In genomic region chr10:14878266-14879054, GRCh38 we compare ENCODE assay signal across 1 cellular context.
TF ChIP-seq lines count a peak whose summit lies in the region.

Gene SUV39H2, plus strand, starts transcription at chr10:14878866. Its CDS starts 23 bp downstream, at chr10:14878889.

TF ChIP-seq in H1, 55 proteins besides CTCF, POLR2A, EP300 and RAD21:
- TF ChIP-seq E2F6 (IDR thresholded peaks at IDR 0.05) (peak; percentile 72; the same call in 1 of the 2 replicates), BACH1 (IDR thresholded peaks at IDR 0.05; ENCODE audit: low read length) (no peak), PHF8 (conservative IDR thresholded peaks at IDR 0.05; ENCODE audit: low read depth, low read length) (peak; percentile 83), ASH2L (IDR thresholded peaks at IDR 0.05; ENCODE audit: low read length) (peak; percentile 17), CREB1 (IDR thresholded peaks at IDR 0.05) (peak; percentile 87), GABPA (IDR thresholded peaks at IDR 0.05; ENCODE audit: borderline replicate concordance, insufficient read depth, low read length) (no peak), CTBP2 (IDR thresholded peaks at IDR 0.05; ENCODE audit: borderline replicate concordance, insufficient read depth, insufficient read length, low read length) (no peak), SIN3A (conservative IDR thresholded peaks at IDR 0.05 in 1 of 2, IDR thresholded peaks at IDR 0.05 in 1 of 2; ENCODE audit: low read depth in 1 of 2, low read length in 2 of 2) (peak; percentile 40 to 75; a peak in 1 of 4 replicates), HDAC6 (IDR thresholded peaks at IDR 0.05; ENCODE audit: low read depth, low read length) (no peak), CEBPB (IDR thresholded peaks at IDR 0.05; ENCODE audit: low read depth, low read length) (no peak), EZH2 (IDR thresholded peaks at IDR 0.05; ENCODE audit: low read depth, low read length, severe bottlenecking) (no peak), JUN (IDR thresholded peaks at IDR 0.05; ENCODE audit: low read depth, low read length) (no peak), SRF (IDR thresholded peaks at IDR 0.05; ENCODE audit: low read depth, low read length) (no peak), TAF1 (IDR thresholded peaks at IDR 0.05; ENCODE audit: low read depth, low read length) (peak; percentile 95), TAF7 (optimal IDR thresholded peaks at IDR 0.05; ENCODE audit: borderline replicate concordance, low read depth, low read length) (peak; percentile 91), TCF12 (IDR thresholded peaks at IDR 0.05; ENCODE audit: low read depth, low read length) (no peak), YY1 (IDR thresholded peaks at IDR 0.05; ENCODE audit: low read depth, low read length) (peak; percentile 96), CHD1 (IDR thresholded peaks at IDR 0.05; ENCODE audit: low read depth, low read length) (no peak), BCL11A (IDR thresholded peaks at IDR 0.05; ENCODE audit: low read depth in 2 of 2, low read length in 2 of 2) (no peak), ATF3 (IDR thresholded peaks at IDR 0.05; ENCODE audit: insufficient read depth, low read depth, low read length) (no peak), SP1 (IDR thresholded peaks at IDR 0.05; ENCODE audit: low read depth, low read length) (0 out of 2 replicates have a peak, but pooled peaks have one; percentile 24), SIRT6 (IDR thresholded peaks at IDR 0.05; ENCODE audit: low read length) (no peak), EGR1 (IDR thresholded peaks at IDR 0.05; ENCODE audit: borderline replicate concordance, low read depth, low read length) (no peak), ATF2 (IDR thresholded peaks at IDR 0.05; ENCODE audit: low read length) (no peak), SP2 (IDR thresholded peaks at IDR 0.05; ENCODE audit: low read length) (no peak), TEAD4 (IDR thresholded peaks at IDR 0.05; ENCODE audit: low read depth, low read length) (no peak), CBX8 (IDR thresholded peaks at IDR 0.05; ENCODE audit: borderline replicate concordance, low read depth, low read length) (no peak), FOSL1 (IDR thresholded peaks at IDR 0.05; ENCODE audit: insufficient read depth, low read depth, low read length) (no peak), JUND (IDR thresholded peaks at IDR 0.05; ENCODE audit: low read length) (no peak), RBBP5 (IDR thresholded peaks at IDR 0.05; ENCODE audit: borderline replicate concordance, low read depth, low read length) (peak; percentile 92; the same call in 1 of the 2 replicates), NANOG (IDR thresholded peaks at IDR 0.05; ENCODE audit: insufficient read depth, low read depth, low read length, poor library complexity, severe bottlenecking) (no peak), SP4 (IDR thresholded peaks at IDR 0.05; ENCODE audit: low read length) (no peak), POU5F1 (IDR thresholded peaks at IDR 0.05; ENCODE audit: low read depth, low read length) (no peak), USF2 (IDR thresholded peaks at IDR 0.05; ENCODE audit: low read length) (no peak), MAFK (IDR thresholded peaks at IDR 0.05; ENCODE audit: low read depth, low read length) (no peak), SIX5 (IDR thresholded peaks at IDR 0.05; ENCODE audit: low read depth, low read length) (no peak), SUZ12 (IDR thresholded peaks at IDR 0.05; ENCODE audit: low read length) (no peak), TBP (IDR thresholded peaks at IDR 0.05; ENCODE audit: low read depth, low read length) (peak; percentile 64), CBX5 (IDR thresholded peaks at IDR 0.05; ENCODE audit: low read depth, low read length) (no peak), KDM1A (IDR thresholded peaks at IDR 0.05; ENCODE audit: borderline replicate concordance, low read length) (no peak), RNF2 (IDR thresholded peaks at IDR 0.05; ENCODE audit: borderline replicate concordance, low read depth, low read length, missing control alignments, poor library complexity, severe bottlenecking) (no peak), CHD7 (IDR thresholded peaks at IDR 0.05; ENCODE audit: insufficient replicate concordance, low read length) (no peak), KDM4A (IDR thresholded peaks at IDR 0.05; ENCODE audit: low read depth, low read length, severe bottlenecking) (peak; percentile 60), ZNF274 (IDR thresholded peaks at IDR 0.05; ENCODE audit: borderline replicate concordance, extremely low read depth, low read length) (no peak), RFX5 (IDR thresholded peaks at IDR 0.05; ENCODE audit: borderline replicate concordance, low read depth, low read length) (no peak), GTF2F1 (IDR thresholded peaks at IDR 0.05; ENCODE audit: borderline replicate concordance, low read depth, low read length) (0 out of 2 replicates have a peak, but pooled peaks have one; percentile 15), BRCA1 (IDR thresholded peaks at IDR 0.05; ENCODE audit: low read depth, low read length) (0 out of 2 replicates have a peak, but pooled peaks have one; percentile 37), HDAC2 (IDR thresholded peaks at IDR 0.05; ENCODE audit: borderline replicate concordance in 1 of 2, low read depth in 2 of 2, low read length in 2 of 2) (peak in 1 of 2 experiments; percentile 82; a peak in 1 of 4 replicates), NRF1 (IDR thresholded peaks at IDR 0.05; ENCODE audit: low read depth, low read length) (peak; percentile 51; the same call in 1 of the 2 replicates), KDM5A (IDR thresholded peaks at IDR 0.05; ENCODE audit: low read length) (0 out of 2 replicates have a peak, but pooled peaks have one; percentile 43), POLR2AphosphoS5 (IDR thresholded peaks at IDR 0.05; ENCODE audit: low read depth, low read length) (peak; percentile 92), SAP30 (IDR thresholded peaks at IDR 0.05; ENCODE audit: insufficient read depth, insufficient replicate concordance, low read length) (no peak), MAX (IDR thresholded peaks at IDR 0.05) (peak; percentile 94), CHD2 (IDR thresholded peaks at IDR 0.05; ENCODE audit: low read length) (peak; percentile 63), RXRA (IDR thresholded peaks at IDR 0.05; ENCODE audit: insufficient read depth, low read depth, low read length) (no peak)
